ENCODE assay signal across 10 cellular contexts in the genomic region with DNA sequence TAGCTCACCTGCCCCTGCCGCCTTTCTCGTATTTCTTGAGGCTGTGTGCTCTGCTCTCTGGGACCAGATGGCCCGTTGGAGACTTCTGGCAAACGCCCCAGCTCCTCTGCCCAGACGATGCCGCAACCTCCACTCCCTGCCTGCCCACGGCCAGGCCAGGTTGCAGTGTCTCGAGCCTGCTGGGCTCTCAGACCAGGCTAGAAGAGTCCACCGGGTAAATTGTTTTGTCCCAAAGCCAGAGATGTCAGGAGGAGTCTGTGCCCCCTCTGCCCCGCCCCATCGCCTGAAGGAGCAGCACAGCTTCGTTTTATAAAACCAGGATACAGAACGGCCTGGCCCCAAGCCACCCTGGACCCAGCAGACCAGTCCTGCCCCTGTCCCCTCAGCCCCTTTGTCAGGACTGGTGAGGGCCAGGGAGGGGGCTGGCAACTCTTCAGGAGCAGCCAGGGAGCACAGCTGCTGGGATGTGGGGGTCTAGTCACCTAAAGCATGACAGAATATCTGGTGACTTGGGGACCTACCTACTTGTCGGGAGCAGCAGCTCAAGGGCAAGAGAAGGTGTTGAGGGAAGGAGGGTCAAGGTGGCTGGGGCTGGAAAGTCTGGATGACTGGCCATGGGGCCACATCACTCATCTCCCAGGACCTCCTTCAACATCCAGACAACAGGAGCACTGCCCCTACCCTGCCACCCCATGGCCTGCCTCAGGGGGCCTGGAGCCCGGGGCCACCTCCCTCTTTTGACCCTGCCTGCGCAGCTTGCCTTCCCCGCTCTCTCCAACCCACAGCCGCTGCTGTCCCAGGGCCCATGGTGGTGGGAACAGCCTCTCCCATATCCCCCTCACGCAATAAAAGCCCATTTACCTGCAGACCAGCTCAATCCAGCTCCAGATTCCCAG. TPM values are rescaled to one million over a fixed set of nuclear protein-coding genes. Genes with fewer than 3 reads are reported as not detected.
DNase-seq lines count a peak whose midpoint lies in the region; ATAC-seq, FAIRE-seq and TF ChIP-seq lines count a peak whose summit lies in the region.
"Had no signal": no experiment of that assay in that cellular context is flagged by ENCODE, and none has a peak within 500 bp of the region (broad histone marks: within the 10 kb centered on the region; RNA-seq: fewer than 3 reads in every experiment).

No MANE protein-coding gene starts in this region.

- H3K4me3 ChIP-seq in HEK293 (ENCODE audit: low read depth, low read length): no peak overlapping the region
- no peak overlapping the region for H3K4me3 ChIP-seq in pancreas
- H3K4me3 ChIP-seq: cardiac muscle cell, tibial nerve had no signal

- no peak for TF ChIP-seq CTCF in HEK293 (tag by site-specific recombination; IDR thresholded peaks at IDR 0.05)
- no peak for TF ChIP-seq CTCF in pancreas (IDR thresholded peaks at IDR 0.05)

- no peak for FAIRE-seq in pancreas (lab: Jason Lieb, UNC)

- WGBS in pancreas, 2 donors: 59 to 68% methylated on average over 19 of the region's 19 CpGs

- H3K36me3 ChIP-seq in HEK293 (ENCODE audit: control insufficient read depth in 2 of 2, insufficient read depth in 1 of 2, low read length in 2 of 2): no peaks in the 10 kb centered on the region
- no peaks in the 10 kb centered on the region for H3K36me3 ChIP-seq in pancreas
- H3K36me3 ChIP-seq: cardiac muscle cell, tibial nerve had no signal

- peak; percentile 41 to 74 (median 58) for ATAC-seq in pancreas
- no peak for ATAC-seq in GM19395 (IDR thresholded peaks at IDR 0.05; ENCODE audit: unreplicated experiment)

- no peak overlapping the region; the same call in 1 of the 2 replicates for H3K27ac ChIP-seq in HEK293 (ENCODE audit: extremely low read depth, low read depth, low read length)
- H3K27ac ChIP-seq in pancreas: no peak overlapping the region
- H3K27ac ChIP-seq: cardiac muscle cell, tibial nerve had no signal

- CTCF ChIA-PET in HEK293 (lab: Yijun Ruan, JAX): interaction anchor here (0.5 to 7.1 kb wide), 6 partner anchors 13 to 529 kb away, joined by 3 to 54 read pairs (median 4); no protein-coding TSS in a partner anchor

- POLR2A ChIA-PET in HEK293 (lab: Yijun Ruan, JAX): interaction anchor here (1.0 to 1.2 kb wide), 2 partner anchors 21 to 463 kb away, joined by 3 read pairs; a partner anchor contains a TSS

- DNase-seq in NCI-H2107 treated with DMSO at 0.1 percent for 48 hours (lab: John Stamatoyannopoulos, UW; ENCODE audit: unreplicated experiment): peak; percentile 36
- no peak for DNase-seq in NCI-H2107 (lab: John Stamatoyannopoulos, UW)
- DNase-seq in cerebellar nuclear complex (lab: John Stamatoyannopoulos, UW): peak; percentile 29 to 44
- peak in 3 of 6 donors; percentile 51 to 67 (median 57) for DNase-seq in pancreas
- no peak for DNase-seq in H4 (ENCODE audit: low spot score)
- no peak for DNase-seq in glomerular visceral epithelial cell (ENCODE audit: extremely low spot score)

- H3K9me3 ChIP-seq in HEK293 (ENCODE audit: control insufficient read depth, insufficient read depth, low read depth, low read length) (no peaks in the 10 kb centered on the region), pancreas (no peaks in the 10 kb centered on the region)
- H3K9me3 ChIP-seq: tibial nerve had no signal

- intact Hi-C loops in pancreas (cut with DNase I): no loop called here

- H3K4me1 ChIP-seq in HEK293 (ENCODE audit: control insufficient read depth, insufficient read depth, low read length): peaks cover 28% of the 10 kb centered on the region
- H3K4me1 ChIP-seq in pancreas: peaks cover 0 to 8% (median 0%) of the 10 kb centered on the region in 3 donors

- H3K27me3 ChIP-seq in pancreas: no peaks in the 10 kb centered on the region
- H3K27me3 ChIP-seq: cardiac muscle cell, tibial nerve had no signal

TF ChIP-seq in HEK293, 187 proteins besides CTCF, POLR2A, EP300 and RAD21:
- peak; percentile 76; the same call in 1 of the 2 replicates for TF ChIP-seq MYNN (tag by site-specific recombination; IDR thresholded peaks at IDR 0.05; ENCODE audit: borderline replicate concordance)
- TF ChIP-seq ZIC2 (tag by site-specific recombination; IDR thresholded peaks at IDR 0.05): peak; percentile 24; the same call in 1 of the 2 replicates
- 0 out of 2 replicates have a peak, but pooled peaks have one; percentile 13 for TF ChIP-seq ZNF157 (tag by site-specific recombination; IDR thresholded peaks at IDR 0.05)
- TF ChIP-seq, protein P1, sequence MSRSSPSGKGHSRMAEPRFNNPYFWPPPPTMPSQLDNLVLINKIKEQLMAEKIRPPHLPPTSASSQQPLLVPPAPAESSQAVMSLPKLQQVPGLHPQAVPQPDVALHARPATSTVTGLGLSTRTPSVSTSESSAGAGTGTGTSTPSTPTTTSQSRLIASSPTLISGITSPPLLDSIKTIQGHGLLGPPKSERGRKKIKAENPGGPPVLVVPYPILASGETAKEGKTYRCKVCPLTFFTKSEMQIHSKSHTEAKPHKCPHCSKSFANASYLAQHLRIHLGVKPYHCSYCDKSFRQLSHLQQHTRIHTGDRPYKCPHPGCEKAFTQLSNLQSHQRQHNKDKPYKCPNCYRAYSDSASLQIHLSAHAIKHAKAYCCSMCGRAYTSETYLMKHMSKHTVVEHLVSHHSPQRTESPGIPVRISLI (tag by site-specific recombination; IDR thresholded peaks at IDR 0.05): no peak
- TF ChIP-seq ZNF610 (tag by site-specific recombination; IDR thresholded peaks at IDR 0.05; ENCODE audit: borderline replicate concordance): no peak
- peak; percentile 42; the same call in 1 of the 2 replicates for TF ChIP-seq GLIS2 (tag by site-specific recombination; IDR thresholded peaks at IDR 0.05)
- no peak for TF ChIP-seq ZNF174 (tag by site-specific recombination; IDR thresholded peaks at IDR 0.05)
- TF ChIP-seq ZNF341 (tag by site-specific recombination; IDR thresholded peaks at IDR 0.05; ENCODE audit: low read depth): peak; percentile 37; the same call in 1 of the 2 replicates
- TF ChIP-seq ZBTB20 (tag by site-specific recombination; IDR thresholded peaks at IDR 0.05): peak; percentile 21; the same call in 1 of the 2 replicates
TF ChIP-seq in HEK293: peak in this region for 6.

RNA-seq across cellular contexts. Expression of a gene that starts 33.9 kb away (rescaled TPM):
- 10 to 100 TPM; 18.3 to 31.6 (median 19.9) TPM for total RNA-seq in pancreas
- polyA plus RNA-seq in pancreas: 10 to 100 TPM; 12.3 to 17.0 TPM
- total RNA-seq in H4 (2014; rRNA removed; shearing (Covaris generic)): 50.3 and 54.7 TPM in 2 replicates

Comparison
In these comparisons a context has a peak if more than half of its experiments do, and no peak if none do; other contexts are left out.
1. DNase-seq: peak in NCI-H2107 treated with DMSO at 0.1 percent for 48 hours (single experiment) and cerebellar nuclear complex (2 of 2); none in NCI-H2107 (single experiment), H4 (single experiment) and glomerular visceral epithelial cell (single experiment).